29 cellular contexts compared by ENCODE assay signal in genomic region chr10:132133449-132134291, GRCh38. TPM values are rescaled to one million over a fixed set of nuclear protein-coding genes. Genes with fewer than 3 reads are reported as not detected.
DNase-seq lines count a peak whose midpoint lies in the region; ATAC-seq and TF ChIP-seq lines count a peak whose summit lies in the region.
"Had no signal": no experiment of that assay in that cellular context is flagged by ENCODE, and none has a peak within 500 bp of the region (broad histone marks: within the 10 kb centered on the region; RNA-seq: fewer than 3 reads in every experiment).

No MANE protein-coding gene starts in this region.

- ATAC-seq in left ventricle myocardium superior (no peak), GM18861 (IDR thresholded peaks at IDR 0.05; ENCODE audit: unreplicated experiment) (no peak)
- no peak for ATAC-seq in stimulated activated naive B cell treated with anti-CD40 and anti-IgM and Interleukin-4, amounts not matched to agents 10 μg/mL and 1 μg/mL and 100 μg/mL, for 72 hours (replicated peaks)
- ATAC-seq: effector memory CD8-positive, alpha-beta T cell; esophagus mucosa; foreskin keratinocyte; Panc1 had no signal

- intact Hi-C loops in left ventricle myocardium superior (cut with micrococcal nuclease) (no loop called here), sigmoid colon (cut with DNase I) (no loop called here)

- H3K4me1 Mint-ChIP-seq in stimulated activated naive B cell treated with anti-CD40 and anti-IgM and Interleukin-4, amounts not matched to agents 10 μg/mL and 1 μg/mL and 100 μg/mL, for 72 hours = no peaks in the 10 kb centered on the region
- H3K4me1 Mint-ChIP-seq: activated CD8-positive, alpha-beta memory T cell treated with anti-CD3 and anti-CD28 coated beads, Interleukin-2, amount 10 ng/mL, durations not matched to agents 7 days and 5 days; B cell; immature natural killer cell had no signal

- H3K4me1 ChIP-seq in HEK293 (ENCODE audit: control insufficient read depth, insufficient read depth, low read length) = no peaks in the 10 kb centered on the region
- H3K4me1 ChIP-seq in sigmoid colon = no peaks in the 10 kb centered on the region
- H3K4me1 ChIP-seq: Caco-2, foreskin keratinocyte, SJSA1, upper lobe of left lung had no signal

- no peaks in the 10 kb centered on the region for H3K27me3 ChIP-seq in sigmoid colon
- H3K27me3 ChIP-seq: foreskin keratinocyte, SJSA1 had no signal

- TF ChIP-seq EP300 in sigmoid colon (IDR thresholded peaks at IDR 0.05) = no peak

- peaks cover 23 to 36% of the 10 kb centered on the region in 2 donors for H3K27me3 Mint-ChIP-seq in stimulated activated naive B cell treated with anti-CD40 and anti-IgM and Interleukin-4, amounts not matched to agents 10 μg/mL and 1 μg/mL and 100 μg/mL, for 72 hours

- TF ChIP-seq CTCF in HEK293 (tag by site-specific recombination; IDR thresholded peaks at IDR 0.05) (no peak), sigmoid colon (IDR thresholded peaks at IDR 0.05) (no peak)

- H3K36me3 ChIP-seq in HEK293 (ENCODE audit: control insufficient read depth in 2 of 2, insufficient read depth in 1 of 2, low read length in 2 of 2) (no peaks in the 10 kb centered on the region), sigmoid colon (peaks cover 0 to 4% (median 0%) of the 10 kb centered on the region in 4 donors)
- H3K36me3 ChIP-seq: SJSA1, upper lobe of left lung had no signal

- H3K27ac ChIP-seq in HEK293 (ENCODE audit: extremely low read depth, low read depth, low read length) (no peak overlapping the region), sigmoid colon (no peak overlapping the region)
- H3K27ac ChIP-seq: foreskin keratinocyte, KMS-11, SJSA1, skin epidermis, upper lobe of left lung had no signal

- POLR2A ChIA-PET in HEK293 (lab: Yijun Ruan, JAX) = no interaction called here

- no peak overlapping the region for H3K4me3 ChIP-seq in HEK293 (ENCODE audit: low read depth, low read length)
- no peak overlapping the region for H3K4me3 ChIP-seq in sigmoid colon
- H3K4me3 ChIP-seq: lung, SJSA1, skin epidermis, upper lobe of left lung had no signal

- H3K36me3 Mint-ChIP-seq in stimulated activated naive B cell treated with anti-CD40 and anti-IgM and Interleukin-4, amounts not matched to agents 10 μg/mL and 1 μg/mL and 100 μg/mL, for 72 hours = no peaks in the 10 kb centered on the region
- H3K36me3 Mint-ChIP-seq: activated CD8-positive, alpha-beta memory T cell treated with anti-CD3 and anti-CD28 coated beads, Interleukin-2, amount 10 ng/mL, durations not matched to agents 7 days and 5 days; activated naive CD8-positive, alpha-beta T cell; immature natural killer cell had no signal

- H3K9me3 Mint-ChIP-seq in stimulated activated naive B cell treated with anti-CD40 and anti-IgM and Interleukin-4, amounts not matched to agents 10 μg/mL and 1 μg/mL and 100 μg/mL, for 72 hours = peaks cover 3 to 4% of the 10 kb centered on the region in 2 donors
- H3K9me3 Mint-ChIP-seq: activated T-helper 1 cell treated with anti-CD3 and anti-CD28 coated beads, Interleukin-12 subunit alpha, Interleukin-12 subunit beta, Interleukin-2, Interleukin-4 antibody, amounts not matched to agents 30 ng/mL and 10 ng/mL and 1 ng/mL, durations not matched to agents 14 hours and 24 hours and 36 hours; effector memory CD8-positive, alpha-beta T cell; immature natural killer cell had no signal

- H3K9me3 ChIP-seq in HEK293 (ENCODE audit: control insufficient read depth, insufficient read depth, low read depth, low read length) (no peaks in the 10 kb centered on the region), sigmoid colon (no peaks in the 10 kb centered on the region)
- H3K9me3 ChIP-seq: Caco-2, upper lobe of left lung had no signal

- CTCF ChIA-PET in HEK293 (lab: Yijun Ruan, JAX) = interaction anchor here (1.4 kb wide), 1 partner anchor 9 kb away, joined by 8 read pairs; no protein-coding TSS in a partner anchor

- no peak overlapping the region for H3K4me3 Mint-ChIP-seq in stimulated activated naive B cell treated with anti-CD40 and anti-IgM and Interleukin-4, amounts not matched to agents 10 μg/mL and 1 μg/mL and 100 μg/mL, for 72 hours
- H3K4me3 Mint-ChIP-seq: activated CD8-positive, alpha-beta memory T cell treated with anti-CD3 and anti-CD28 coated beads, Interleukin-2, amount 10 ng/mL, durations not matched to agents 7 days and 5 days; activated naive CD8-positive, alpha-beta T cell; activated T-helper 1 cell treated with anti-CD3 and anti-CD28 coated beads, Interleukin-12 subunit alpha, Interleukin-12 subunit beta, Interleukin-2, Interleukin-4 antibody, amounts not matched to agents 30 ng/mL and 10 ng/mL and 1 ng/mL, durations not matched to agents 14 hours and 24 hours and 36 hours; B cell; effector memory CD8-positive, alpha-beta T cell; immature natural killer cell had no signal

- H3K27ac Mint-ChIP-seq in stimulated activated naive B cell treated with anti-CD40 and anti-IgM and Interleukin-4, amounts not matched to agents 10 μg/mL and 1 μg/mL and 100 μg/mL, for 72 hours = no peak overlapping the region
- H3K27ac Mint-ChIP-seq: activated CD8-positive, alpha-beta memory T cell treated with anti-CD3 and anti-CD28 coated beads, Interleukin-2, amount 10 ng/mL, durations not matched to agents 7 days and 5 days; activated naive CD8-positive, alpha-beta T cell; activated T-helper 1 cell treated with anti-CD3 and anti-CD28 coated beads, Interleukin-12 subunit alpha, Interleukin-12 subunit beta, Interleukin-2, Interleukin-4 antibody, amounts not matched to agents 30 ng/mL and 10 ng/mL and 1 ng/mL, durations not matched to agents 14 hours and 24 hours and 36 hours; B cell; effector memory CD8-positive, alpha-beta T cell; immature natural killer cell had no signal

- peak; percentile 11 for DNase-seq in activated CD8-positive, alpha-beta memory T cell treated with anti-CD3 and anti-CD28 coated beads, Interleukin-2, amount 50 U/mL, for 4 hours
- DNase-seq in activated CD8-positive, alpha-beta memory T cell treated with anti-CD3 and anti-CD28 coated beads, Interleukin-2, amount 50 U/mL, for 48 hours = no peak
- DNase-seq in left ventricle myocardium superior (peak; percentile 15), sigmoid colon (peak; percentile 55), T1000 (lab: John Stamatoyannopoulos, UW) (no peak)
- no peak for DNase-seq in stimulated activated naive B cell treated with anti-CD40 and anti-IgM and Interleukin-4, amounts not matched to agents 10 μg/mL and 1 μg/mL and 100 μg/mL, for 72 hours
- DNase-seq: activated CD4-positive, alpha-beta T cell treated with anti-CD3 and anti-CD28 coated beads for 4 hours; activated CD8-positive, alpha-beta memory T cell treated with anti-CD3 and anti-CD28 coated beads, Interleukin-2, amount 10 ng/mL, durations not matched to agents 7 days and 5 days; Caco-2; DMS79; effector memory CD8-positive, alpha-beta T cell; foreskin keratinocyte; H7; immature natural killer cell; NCI-H1436; NCI-H526; stimulated activated CD4-positive, alpha-beta T cell treated with anti-CD3 and anti-CD28 coated beads, Interleukin-1b, Interleukin-23, amount 100 ng/mL, for 48 hours; upper lobe of left lung had no signal

- WGBS in sigmoid colon, 2 donors = 77 to 78% methylated on average over 35 of the region's 35 CpGs

- TF ChIP-seq POLR2A in sigmoid colon (IDR thresholded peaks at IDR 0.05) = no peak

TF ChIP-seq in HEK293, 187 proteins besides CTCF, POLR2A, EP300 and RAD21:
- TF ChIP-seq SCRT2 (tag by site-specific recombination; IDR thresholded peaks at IDR 0.05) (peak; percentile 73), ZNF692 (tag by site-specific recombination; IDR thresholded peaks at IDR 0.05) (no peak)

RNA-seq across cellular contexts. Expression of gene DPYSL4, which starts 53.1 kb away (rescaled TPM):
- total RNA-seq in left ventricle myocardium superior (45.2 TPM), sigmoid colon (1 to 10 TPM in 1 of 4 donors, under 1 TPM in 3; 0.36 to 1.9 (median 0.69) TPM)
- under 1 TPM in 2 of 3 donors, not detected in 1; under 0.01 to 0.71 TPM for polyA plus RNA-seq in sigmoid colon
- total RNA-seq: Caco-2 had no signal
- polyA plus RNA-seq: immature natural killer cell had no signal

Comparison
In these comparisons a context has a peak if more than half of its experiments do, and no peak if none do; other contexts are left out.
1. DNase-seq: peak in activated CD8-positive, alpha-beta memory T cell treated with anti-CD3 and anti-CD28 coated beads, Interleukin-2, amount 50 U/mL, for 4 hours (single experiment), left ventricle myocardium superior (single experiment) and sigmoid colon (single experiment); none in activated CD8-positive, alpha-beta memory T cell treated with anti-CD3 and anti-CD28 coated beads, Interleukin-2, amount 50 U/mL, for 48 hours (single experiment), T1000 (single experiment) and stimulated activated naive B cell treated with anti-CD40 and anti-IgM and Interleukin-4, amounts not matched to agents 10 μg/mL and 1 μg/mL and 100 μg/mL, for 72 hours (single experiment).
2. RNA of gene DPYSL4, which starts 53.1 kb away (total RNA-seq): 45.2 TPM in left ventricle myocardium superior (single experiment); 0.36 to 1.9 TPM in sigmoid colon; every median in the first group is over 10 times any median in the second.